8 cellular contexts compared by ENCODE assay signal in genomic region chr5:107673368-107674136, GRCh38. TPM values are rescaled to one million over a fixed set of nuclear protein-coding genes. Genes with fewer than 3 reads are reported as not detected.
A peak's percentile ranks its signal among the peaks of the same experiment; 100 is the strongest.
DNase-seq lines count a peak whose midpoint lies in the region; ATAC-seq and TF ChIP-seq lines count a peak whose summit lies in the region.

No MANE protein-coding gene starts in this region.

- intact Hi-C loops in heart right ventricle (cut with DNase I) = loop anchor here in 7 of 10 donors (5.0 to 10.0 kb wide), 10 partner anchors 101 to 759 kb away; no protein-coding TSS in a partner anchor
- intact Hi-C loops in posterior vena cava (cut with DNase I) = no loop called here
- intact Hi-C loops in upper lobe of right lung (cut with DNase I) = no loop called here

- H3K4me3 ChIP-seq in GM12865 (ENCODE audit: low read depth, low read length) = peak overlapping the region; percentile 90
- peak overlapping the region; percentile 22 to 73 (median 62) for H3K4me3 ChIP-seq in heart right ventricle
- H3K4me3 ChIP-seq in upper lobe of right lung = peak overlapping the region; percentile 63

- DNase-seq in GM12865 (ENCODE audit: low read depth) (peak; percentile 95), NCI-H1092 treated with DMSO at 0.1 percent for 48 hours (lab: John Stamatoyannopoulos, UW) (peak; percentile 79), SW 1271 (lab: John Stamatoyannopoulos, UW) (peak; percentile 82 to 91), amniotic stem cell (lab: John Stamatoyannopoulos, UW) (peak; percentile 90), heart right ventricle (peak; percentile 81 to 84), posterior vena cava (ENCODE audit: low spot score) (peak; percentile 95), upper lobe of right lung (peak; percentile 91)

- ATAC-seq in HG02642 (IDR thresholded peaks at IDR 0.05; ENCODE audit: poor library complexity, unreplicated experiment) = peak; percentile 71
- peak; percentile 46 to 75 (median 63) for ATAC-seq in heart right ventricle
- ATAC-seq in upper lobe of right lung = peak; percentile 79

- H3K4me1 ChIP-seq in heart right ventricle (peaks cover 0 to 40% (median 33%) of the 10 kb centered on the region in 9 donors), upper lobe of right lung (peaks cover 28% of the 10 kb centered on the region)

- H3K27ac ChIP-seq in heart right ventricle (peak overlapping the region; percentile 64 to 93 (median 85)), upper lobe of right lung (peak overlapping the region; percentile 68)

- no peaks in the 10 kb centered on the region for H3K36me3 ChIP-seq in heart right ventricle
- no peaks in the 10 kb centered on the region for H3K36me3 ChIP-seq in upper lobe of right lung

- WGBS in heart right ventricle, 2 donors = 2% methylated on average over 32 of the region's 32 CpGs

- TF ChIP-seq CTCF in GM12865 (IDR thresholded peaks at IDR 0.05; ENCODE audit: insufficient read depth, low read depth, low read length, missing control alignments) (peak; percentile 94), heart right ventricle (IDR thresholded peaks at IDR 0.05) (peak; percentile 74 to 96 (median 93)), upper lobe of right lung (IDR thresholded peaks at IDR 0.05) (peak; percentile 94)

- H3K9me3 ChIP-seq in heart right ventricle (no peaks in the 10 kb centered on the region), upper lobe of right lung (no peaks in the 10 kb centered on the region)

- peaks cover 0 to 93% (median 31%) of the 10 kb centered on the region in 7 donors for H3K27me3 ChIP-seq in heart right ventricle
- peaks cover 40% of the 10 kb centered on the region for H3K27me3 ChIP-seq in upper lobe of right lung

RNA-seq across cellular contexts. Expression of gene EFNA5, which starts 2.8 kb away (rescaled TPM):
- total RNA-seq in heart right ventricle = 10 to 100 TPM; 24.4 to 49.4 (median 35.2) TPM
- polyA plus RNA-seq in heart right ventricle = 1 to 10 TPM; 6.9 to 9.1 TPM
- total RNA-seq in posterior vena cava = 10 to 100 TPM in 1 of 2 donors, 1 to 10 TPM in 1; 4.2 to 10.2 TPM
- 12.0 TPM for total RNA-seq in upper lobe of right lung

Comparison
In these comparisons a context has a peak if more than half of its experiments do, and no peak if none do; other contexts are left out.
1. Peak in every context shown above with its lines: DNase-seq, ATAC-seq, H3K4me3 ChIP-seq and H3K27ac ChIP-seq.
2. intact Hi-C loops: an anchor here in heart right ventricle (5.0 to 10.0 kb wide); none called in posterior vena cava and upper lobe of right lung.